1 cellular context compared by ENCODE assay signal in the genomic region with DNA sequence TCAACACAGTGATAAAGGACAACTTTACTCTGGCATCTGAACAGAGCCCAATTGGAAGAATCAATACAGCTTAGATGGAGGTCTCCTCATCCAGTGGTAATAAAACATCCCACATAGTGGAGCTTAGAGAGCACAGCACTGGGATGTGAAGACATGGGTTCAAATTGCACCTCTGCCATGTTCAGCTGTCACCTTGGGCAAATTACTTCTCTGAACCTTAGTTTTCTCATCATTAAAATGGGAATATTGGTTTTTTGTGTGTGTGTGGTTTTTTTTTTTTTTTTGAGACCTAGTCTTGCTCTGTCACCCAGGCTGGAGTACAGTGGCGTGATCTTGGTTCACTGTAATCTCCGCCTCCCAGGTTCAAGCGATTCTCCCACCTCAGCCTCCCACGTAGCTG.
TF ChIP-seq lines count a peak whose summit lies in the region.

No MANE protein-coding gene starts in this region.

TF ChIP-seq in HepG2, 621 proteins besides CTCF, POLR2A, EP300 and RAD21:
- TF ChIP-seq ZNF552 (CRISPR knock-in tag; IDR thresholded peaks at IDR 0.05; ENCODE audit: borderline replicate concordance) = no peak
- peak; percentile 55 for TF ChIP-seq ZNF629 (CRISPR knock-in tag; conservative IDR thresholded peaks at IDR 0.05)
- no peak for TF ChIP-seq YY1 (IDR thresholded peaks at IDR 0.05; ENCODE audit: insufficient read depth, insufficient replicate concordance, low read depth, low read length)
- no peak for TF ChIP-seq TARDBP (CRISPR knock-in tag; IDR thresholded peaks at IDR 0.05)
TF ChIP-seq in HepG2: peak in this region for 1.
